8 cellular contexts compared by ENCODE assay signal in the genomic region with DNA sequence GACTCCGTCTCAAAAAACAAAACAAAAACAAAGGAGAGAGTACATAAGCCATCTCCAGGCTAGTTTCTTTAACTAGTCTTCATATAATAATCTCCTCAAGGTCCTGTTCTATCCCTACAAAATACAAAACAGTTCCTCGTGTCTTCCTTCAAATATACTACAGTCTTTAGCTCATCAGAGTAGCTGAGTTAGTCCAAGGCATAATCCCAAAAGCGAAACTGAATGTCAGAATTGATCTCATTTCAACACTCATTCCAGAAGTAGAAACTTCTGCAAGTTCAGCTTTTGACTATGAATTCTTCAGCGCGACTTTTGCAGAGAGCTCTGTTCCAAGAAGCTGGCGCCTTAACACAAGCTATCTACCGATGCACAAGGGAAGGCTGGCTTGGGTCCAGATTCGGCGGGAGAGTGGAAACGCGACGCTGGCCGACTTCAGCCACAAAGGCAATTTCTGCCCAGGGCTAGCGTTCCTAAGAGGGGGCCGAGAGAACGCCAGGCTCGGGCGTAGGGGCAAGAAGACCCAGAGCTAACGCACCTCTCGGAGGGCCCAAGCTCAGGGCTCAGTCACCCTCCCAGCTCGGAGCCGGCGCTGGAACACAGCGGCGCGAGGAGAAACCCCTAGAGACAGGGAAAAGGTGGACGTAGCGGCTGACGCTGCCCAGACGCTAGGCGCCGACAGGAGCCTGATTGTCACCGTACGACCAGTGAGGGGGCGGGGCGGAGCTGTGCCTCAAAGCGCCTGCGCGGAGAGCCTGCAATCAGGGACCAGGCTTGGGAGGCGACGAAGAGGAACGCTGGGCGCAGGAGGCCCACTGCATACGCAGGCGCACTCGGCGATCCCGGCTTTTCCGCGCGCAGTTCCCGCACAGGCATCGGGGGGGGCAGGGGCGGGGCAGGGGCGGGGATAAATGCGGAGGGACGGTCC. TPM values are rescaled to one million over a fixed set of nuclear protein-coding genes. Genes with fewer than 3 reads are reported as not detected.
DNase-seq lines count a peak whose midpoint lies in the region; TF ChIP-seq lines count a peak whose summit lies in the region.

No MANE protein-coding gene starts in this region.

- H3K27ac ChIP-seq in SJSA1 = peak overlapping the region; percentile 91

- TF ChIP-seq CTCF in HFF-Myc (IDR thresholded peaks at IDR 0.05; ENCODE audit: low read depth, low read length, missing control alignments) = no peak

- no peaks in the 10 kb centered on the region for H3K27me3 ChIP-seq in SJSA1 (replicated peaks)

- peaks cover 22% of the 10 kb centered on the region for H3K4me1 ChIP-seq in SJSA1 (replicated peaks)

- H3K36me3 ChIP-seq in SJSA1 = peaks cover 9% of the 10 kb centered on the region

- peaks cover 4% of the 10 kb centered on the region for H3K9me3 Mint-ChIP-seq in activated naive CD4-positive, alpha-beta T cell treated with anti-CD3 and anti-CD28 coated beads, Interleukin-2, amount 10 ng/mL, durations not matched to agents 7 days and 5 days

- H3K27ac Mint-ChIP-seq in activated naive CD4-positive, alpha-beta T cell treated with anti-CD3 and anti-CD28 coated beads, Interleukin-2, amount 10 ng/mL, durations not matched to agents 7 days and 5 days = peak overlapping the region; percentile 99

- H3K27me3 Mint-ChIP-seq in activated naive CD4-positive, alpha-beta T cell treated with anti-CD3 and anti-CD28 coated beads, Interleukin-2, amount 10 ng/mL, durations not matched to agents 7 days and 5 days = no peaks in the 10 kb centered on the region

- H3K4me1 Mint-ChIP-seq in activated naive CD4-positive, alpha-beta T cell treated with anti-CD3 and anti-CD28 coated beads, Interleukin-2, amount 10 ng/mL, durations not matched to agents 7 days and 5 days = peaks cover 43% of the 10 kb centered on the region

- peak overlapping the region; percentile 88 for H3K4me3 ChIP-seq in HFF-Myc (replicated peaks; ENCODE audit: low read depth, low read length)
- H3K4me3 ChIP-seq in SJSA1 = peak overlapping the region; percentile 70

- H3K36me3 Mint-ChIP-seq in activated naive CD4-positive, alpha-beta T cell treated with anti-CD3 and anti-CD28 coated beads, Interleukin-2, amount 10 ng/mL, durations not matched to agents 7 days and 5 days = peaks cover 4% of the 10 kb centered on the region

- peak overlapping the region; percentile 99 for H3K4me3 Mint-ChIP-seq in activated naive CD4-positive, alpha-beta T cell treated with anti-CD3 and anti-CD28 coated beads, Interleukin-2, amount 10 ng/mL, durations not matched to agents 7 days and 5 days

- DNase-seq in GM04503 (ENCODE audit: low read depth) (peak; percentile 82), HFF-Myc (ENCODE audit: extremely low read depth, low read depth) (peak; percentile 95), MV-4-11 (lab: John Stamatoyannopoulos, UW) (peak; percentile 98), SJSA1 (ENCODE audit: low read depth in 1 of 2, low spot score in 2 of 2) (peak; percentile 96 to 99), germinal center (ENCODE audit: low spot score) (peak; percentile 96), non-pigmented ciliary epithelial cell (ENCODE audit: low read depth) (peak; percentile 82), superior temporal gyrus (ENCODE audit: extremely low spot score) (peak; percentile 99)
- DNase-seq in activated naive CD4-positive, alpha-beta T cell treated with anti-CD3 and anti-CD28 coated beads, Interleukin-2, amount 10 ng/mL, durations not matched to agents 7 days and 5 days = peak; percentile 99

- no peaks in the 10 kb centered on the region for H3K9me3 ChIP-seq in SJSA1 (replicated peaks)

- CTCF ChIA-PET in activated naive CD4-positive, alpha-beta T cell treated with anti-CD3 and anti-CD28 coated beads, Interleukin-2, amount 10 ng/mL, durations not matched to agents 7 days and 5 days (lab: Charles Lee) = interaction anchor here (0.6 to 2.3 kb wide), 9 partner anchors 17 to 781 kb away, joined by 3 to 9 read pairs (median 3); a partner anchor contains a TSS

RNA-seq across cellular contexts. Expression of a gene that starts 0.5 kb away (rescaled TPM):
- 26.3 and 37.4 TPM in 2 replicates for total RNA-seq in SJSA1 (2014; rRNA removed; shearing (Covaris generic))

RNA-seq across cellular contexts. Expression of a gene that starts 46.0 kb away (rescaled TPM):
- 54.1 and 90.3 TPM in 2 replicates for total RNA-seq in SJSA1 (2014; rRNA removed; shearing (Covaris generic))

Comparison
In these comparisons a context has a peak if more than half of its experiments do, and no peak if none do; other contexts are left out.
1. Peak in every context shown above with its lines: DNase-seq, H3K4me3 ChIP-seq and H3K27ac ChIP-seq.